16 cellular contexts compared by ENCODE assay signal in genomic region chr4:38166082-38166481, GRCh38.
DNase-seq lines count a peak whose midpoint lies in the region; ATAC-seq, FAIRE-seq and TF ChIP-seq lines count a peak whose summit lies in the region.
"Had no signal": no experiment of that assay in that cellular context is flagged by ENCODE, and none has a peak within 500 bp of the region (broad histone marks: within the 10 kb centered on the region; RNA-seq: fewer than 3 reads in every experiment).

No MANE protein-coding gene starts in this region.

- ATAC-seq in lower lobe of right lung (peak; percentile 72 to 77), GM21367 (IDR thresholded peaks at IDR 0.05; ENCODE audit: unreplicated experiment) (no peak)
- ATAC-seq: stimulated activated memory B cell treated with anti-CD40 and anti-IgM and Interleukin-4, amounts not matched to agents 10 μg/mL and 1 μg/mL and 100 μg/mL, for 72 hours had no signal

- TF ChIP-seq POLR2A in GM12891 (IDR thresholded peaks at IDR 0.05; ENCODE audit: low read depth, low read length) (no peak), NB4 (IDR thresholded peaks at IDR 0.05; ENCODE audit: extremely low read depth, insufficient read length) (no peak)

- FAIRE-seq in GM12891 (lab: Jason Lieb, UNC), result peak; percentile 5
- FAIRE-seq: GM18507 had no signal

- H3K4me1 Mint-ChIP-seq in activated naive CD8-positive, alpha-beta T cell treated with anti-CD3 and anti-CD28 coated beads for 36 hours, result peaks cover 54% of the 10 kb centered on the region
- H3K4me1 Mint-ChIP-seq in activated T-helper 2 cell treated with anti-CD3 and anti-CD28 coated beads, Interferon-gamma antibody, Interleukin-2, Interleukin-4, amounts not matched to agents 10 μg/mL and 5 μg/mL and 100 μg/mL, durations not matched to agents 14 hours and 24 hours and 36 hours (ENCODE audit: low read depth), result peaks cover 26% of the 10 kb centered on the region

- H3K27me3 Mint-ChIP-seq in activated naive CD8-positive, alpha-beta T cell treated with anti-CD3 and anti-CD28 coated beads for 36 hours, result no peaks in the 10 kb centered on the region
- H3K27me3 Mint-ChIP-seq in activated T-helper 2 cell treated with anti-CD3 and anti-CD28 coated beads, Interferon-gamma antibody, Interleukin-2, Interleukin-4, amounts not matched to agents 10 μg/mL and 5 μg/mL and 100 μg/mL, durations not matched to agents 14 hours and 24 hours and 36 hours (ENCODE audit: low read depth), result peaks cover 28% of the 10 kb centered on the region

- H3K4me3 ChIP-seq in NB4 (ENCODE audit: low read depth, low read length) (no peak overlapping the region), lower lobe of right lung (no peak overlapping the region)

- H3K36me3 Mint-ChIP-seq in activated naive CD8-positive, alpha-beta T cell treated with anti-CD3 and anti-CD28 coated beads for 36 hours, result peaks cover 19% of the 10 kb centered on the region
- peaks cover 3% of the 10 kb centered on the region for H3K36me3 Mint-ChIP-seq in activated T-helper 2 cell treated with anti-CD3 and anti-CD28 coated beads, Interferon-gamma antibody, Interleukin-2, Interleukin-4, amounts not matched to agents 10 μg/mL and 5 μg/mL and 100 μg/mL, durations not matched to agents 14 hours and 24 hours and 36 hours (ENCODE audit: low read depth)

- H3K36me3 ChIP-seq in lower lobe of right lung, result no peaks in the 10 kb centered on the region
- H3K36me3 ChIP-seq: BE2C had no signal

- intact Hi-C loops in lower lobe of right lung (cut with DNase I), result no loop called here
- intact Hi-C loops in activated T-helper 2 cell treated with anti-CD3 and anti-CD28 coated beads, Interferon-gamma antibody, Interleukin-2, Interleukin-4, amounts not matched to agents 10 μg/mL and 5 μg/mL and 100 μg/mL, durations not matched to agents 14 hours and 24 hours and 36 hours (cut with micrococcal nuclease), result loop anchor here (10.0 kb wide), 1 partner anchor 359 kb away; no protein-coding TSS in a partner anchor

- TF ChIP-seq CTCF in NB4 (IDR thresholded peaks at IDR 0.05; ENCODE audit: low read depth, low read length) (peak; percentile 56), lower lobe of right lung (IDR thresholded peaks at IDR 0.05) (no peak), GM10266 (IDR thresholded peaks at IDR 0.05; ENCODE audit: control insufficient read depth, insufficient read depth, low read depth, missing control alignments) (no peak)

- peak overlapping the region; percentile 18 for H3K27ac Mint-ChIP-seq in activated naive CD8-positive, alpha-beta T cell treated with anti-CD3 and anti-CD28 coated beads for 36 hours
- no peak overlapping the region for H3K27ac Mint-ChIP-seq in activated T-helper 2 cell treated with anti-CD3 and anti-CD28 coated beads, Interferon-gamma antibody, Interleukin-2, Interleukin-4, amounts not matched to agents 10 μg/mL and 5 μg/mL and 100 μg/mL, durations not matched to agents 14 hours and 24 hours and 36 hours
- H3K27ac Mint-ChIP-seq: activated naive CD4-positive, alpha-beta T cell treated with anti-CD3 and anti-CD28 coated beads, Interleukin-2, amount 10 ng/mL, durations not matched to agents 7 days and 5 days; stimulated activated memory B cell treated with anti-CD40 and anti-IgM and Interleukin-4, amounts not matched to agents 10 μg/mL and 1 μg/mL and 100 μg/mL, for 72 hours had no signal

- H3K27me3 ChIP-seq in lower lobe of right lung (ENCODE audit: low read depth), result no peaks in the 10 kb centered on the region
- H3K27me3 ChIP-seq: BE2C had no signal

- peaks cover 23% of the 10 kb centered on the region for H3K9me3 Mint-ChIP-seq in activated naive CD8-positive, alpha-beta T cell treated with anti-CD3 and anti-CD28 coated beads for 36 hours
- peaks cover 16% of the 10 kb centered on the region for H3K9me3 Mint-ChIP-seq in activated T-helper 2 cell treated with anti-CD3 and anti-CD28 coated beads, Interferon-gamma antibody, Interleukin-2, Interleukin-4, amounts not matched to agents 10 μg/mL and 5 μg/mL and 100 μg/mL, durations not matched to agents 14 hours and 24 hours and 36 hours

- no peak for DNase-seq in GM12891 (ENCODE audit: insufficient read length, low spot score)
- DNase-seq in NB4 (ENCODE audit: low read depth), result peak; percentile 98
- no peak for DNase-seq in activated naive CD8-positive, alpha-beta T cell treated with anti-CD3 and anti-CD28 coated beads for 36 hours
- no peak for DNase-seq in lower lobe of right lung
- DNase-seq in GM10266 (ENCODE audit: extremely low spot score), result no peak
- DNase-seq in activated CD4-positive, CD25-positive, alpha-beta regulatory T cell (lab: John Stamatoyannopoulos, UW), result no peak
- DNase-seq in activated T-helper 2 cell treated with anti-CD3 and anti-CD28 coated beads, Interferon-gamma antibody, Interleukin-2, Interleukin-4, amounts not matched to agents 10 μg/mL and 5 μg/mL and 100 μg/mL, durations not matched to agents 14 hours and 24 hours and 36 hours (ENCODE audit: low spot score), result no peak
- DNase-seq: activated naive CD4-positive, alpha-beta T cell treated with anti-CD3 and anti-CD28 coated beads, Interleukin-2, amount 10 ng/mL, durations not matched to agents 7 days and 5 days; BE2C; EL; mammary epithelial cell; NCI-H510A treated with DMSO at 0.1 percent for 48 hours; stimulated activated CD4-positive, alpha-beta T cell treated with anti-CD3 and anti-CD28 coated beads, Interleukin-4, amount 100 ng/mL, for 4 hours had no signal

- no peak overlapping the region for H3K4me3 Mint-ChIP-seq in activated naive CD8-positive, alpha-beta T cell treated with anti-CD3 and anti-CD28 coated beads for 36 hours
- no peak overlapping the region for H3K4me3 Mint-ChIP-seq in activated T-helper 2 cell treated with anti-CD3 and anti-CD28 coated beads, Interferon-gamma antibody, Interleukin-2, Interleukin-4, amounts not matched to agents 10 μg/mL and 5 μg/mL and 100 μg/mL, durations not matched to agents 14 hours and 24 hours and 36 hours (ENCODE audit: low read depth)
- H3K4me3 Mint-ChIP-seq: activated naive CD4-positive, alpha-beta T cell treated with anti-CD3 and anti-CD28 coated beads, Interleukin-2, amount 10 ng/mL, durations not matched to agents 7 days and 5 days; stimulated activated memory B cell treated with anti-CD40 and anti-IgM and Interleukin-4, amounts not matched to agents 10 μg/mL and 1 μg/mL and 100 μg/mL, for 72 hours had no signal

- no peaks in the 10 kb centered on the region for H3K9me3 ChIP-seq in lower lobe of right lung
- H3K9me3 ChIP-seq: BE2C had no signal

- H3K4me1 ChIP-seq in lower lobe of right lung, result peaks cover 7% of the 10 kb centered on the region

- H3K27ac ChIP-seq in lower lobe of right lung, result no peak overlapping the region

TF ChIP-seq in GM12891, 5 proteins besides CTCF, POLR2A, EP300 and RAD21:
- TF ChIP-seq POLR2AphosphoS5 (IDR thresholded peaks at IDR 0.05; ENCODE audit: low read depth, low read length) (no peak), SPI1 (IDR thresholded peaks at IDR 0.05; ENCODE audit: low read depth, low read length) (no peak), POU2F2 (IDR thresholded peaks at IDR 0.05; ENCODE audit: low read depth, low read length) (no peak), TAF1 (IDR thresholded peaks at IDR 0.05; ENCODE audit: low read depth, low read length) (no peak), PAX5 (IDR thresholded peaks at IDR 0.05; ENCODE audit: insufficient read depth, low read length, severe bottlenecking) (no peak)
